ENCODE assay signal across 1 cellular context in genomic region chr4:74097631-74098550, GRCh38.
TF ChIP-seq lines count a peak whose summit lies in the region.

No MANE protein-coding gene starts in this region.

TF ChIP-seq in K562, 482 proteins besides CTCF, POLR2A, EP300 and RAD21 (continues in another document):
- no peak for TF ChIP-seq FOS (IDR thresholded peaks at IDR 0.05; ENCODE audit: extremely low read depth, insufficient read length)
- peak; percentile 10 for TF ChIP-seq SMAD1 (IDR thresholded peaks at IDR 0.05; ENCODE audit: low read depth, low read length, partially characterized antibody)
- TF ChIP-seq ZBTB2 (IDR thresholded peaks at IDR 0.05), result no peak
- no peak for TF ChIP-seq CBFA2T2 (conservative IDR thresholded peaks at IDR 0.05)
- no peak for TF ChIP-seq SMARCB1 (IDR thresholded peaks at IDR 0.05; ENCODE audit: insufficient read length, low read depth)
- TF ChIP-seq NFE2L1 (tag; IDR thresholded peaks at IDR 0.05; ENCODE audit: borderline replicate concordance, low read depth), result no peak
- TF ChIP-seq ATF6 (CRISPR knock-in tag; IDR thresholded peaks at IDR 0.05), result no peak
- TF ChIP-seq TRIM25 (IDR thresholded peaks at IDR 0.05; ENCODE audit: borderline replicate concordance), result no peak
- TF ChIP-seq, protein P1, sequence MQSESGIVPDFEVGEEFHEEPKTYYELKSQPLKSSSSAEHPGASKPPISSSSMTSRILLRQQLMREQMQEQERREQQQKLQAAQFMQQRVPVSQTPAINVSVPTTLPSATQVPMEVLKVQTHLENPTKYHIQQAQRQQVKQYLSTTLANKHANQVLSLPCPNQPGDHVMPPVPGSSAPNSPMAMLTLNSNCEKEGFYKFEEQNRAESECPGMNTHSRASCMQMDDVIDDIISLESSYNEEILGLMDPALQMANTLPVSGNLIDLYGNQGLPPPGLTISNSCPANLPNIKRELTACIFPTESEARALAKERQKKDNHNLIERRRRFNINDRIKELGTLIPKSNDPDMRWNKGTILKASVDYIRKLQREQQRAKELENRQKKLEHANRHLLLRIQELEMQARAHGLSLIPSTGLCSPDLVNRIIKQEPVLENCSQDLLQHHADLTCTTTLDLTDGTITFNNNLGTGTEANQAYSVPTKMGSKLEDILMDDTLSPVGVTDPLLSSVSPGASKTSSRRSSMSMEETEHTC (IDR thresholded peaks at IDR 0.05), result no peak
- no peak for TF ChIP-seq ASH1L (IDR thresholded peaks at IDR 0.05; ENCODE audit: borderline replicate concordance, low read depth, partially characterized antibody)
- no peak for TF ChIP-seq KHSRP (IDR thresholded peaks at IDR 0.05)
- TF ChIP-seq EHMT2 (IDR thresholded peaks at IDR 0.05), result no peak
- TF ChIP-seq ZNF124 (CRISPR knock-in tag; IDR thresholded peaks at IDR 0.05), result no peak
- TF ChIP-seq PHF21A (IDR thresholded peaks at IDR 0.05; ENCODE audit: borderline replicate concordance, low read depth), result no peak
- no peak for TF ChIP-seq ETS2 (tag; IDR thresholded peaks at IDR 0.05; ENCODE audit: borderline replicate concordance, poor library complexity, severe bottlenecking)
- 0 out of 2 replicates have a peak, but pooled peaks have one; percentile 54 for TF ChIP-seq HBP1 (CRISPR knock-in tag; IDR thresholded peaks at IDR 0.05)
- TF ChIP-seq RAD51 (IDR thresholded peaks at IDR 0.05; ENCODE audit: borderline replicate concordance, low read depth), result no peak
- TF ChIP-seq, protein P2, sequence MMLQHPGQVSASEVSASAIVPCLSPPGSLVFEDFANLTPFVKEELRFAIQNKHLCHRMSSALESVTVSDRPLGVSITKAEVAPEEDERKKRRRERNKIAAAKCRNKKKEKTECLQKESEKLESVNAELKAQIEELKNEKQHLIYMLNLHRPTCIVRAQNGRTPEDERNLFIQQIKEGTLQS (IDR thresholded peaks at IDR 0.05), result no peak
- TF ChIP-seq, protein P2 (CRISPR knock-in tag; conservative IDR thresholded peaks at IDR 0.05), result no peak
- no peak for TF ChIP-seq ESRRB (CRISPR knock-in tag; IDR thresholded peaks at IDR 0.05; ENCODE audit: borderline replicate concordance)
- no peak for TF ChIP-seq NR2C1 (IDR thresholded peaks at IDR 0.05)
- TF ChIP-seq NR2C1 (tag; IDR thresholded peaks at IDR 0.05), result no peak
- no peak for TF ChIP-seq ZNF561 (CRISPR knock-in tag; conservative IDR thresholded peaks at IDR 0.05)
- TF ChIP-seq ZNF717 (CRISPR knock-in tag; IDR thresholded peaks at IDR 0.05), result 0 out of 2 replicates have a peak, but pooled peaks have one; percentile 10
- no peak for TF ChIP-seq NR3C1 (CRISPR knock-in tag; IDR thresholded peaks at IDR 0.05)
- TF ChIP-seq ZNF444 (CRISPR knock-in tag; IDR thresholded peaks at IDR 0.05), result no peak
- no peak for TF ChIP-seq CCNT2 (IDR thresholded peaks at IDR 0.05; ENCODE audit: borderline replicate concordance, extremely low read depth, insufficient read length, low read depth, low read length)
- TF ChIP-seq, protein P3, sequence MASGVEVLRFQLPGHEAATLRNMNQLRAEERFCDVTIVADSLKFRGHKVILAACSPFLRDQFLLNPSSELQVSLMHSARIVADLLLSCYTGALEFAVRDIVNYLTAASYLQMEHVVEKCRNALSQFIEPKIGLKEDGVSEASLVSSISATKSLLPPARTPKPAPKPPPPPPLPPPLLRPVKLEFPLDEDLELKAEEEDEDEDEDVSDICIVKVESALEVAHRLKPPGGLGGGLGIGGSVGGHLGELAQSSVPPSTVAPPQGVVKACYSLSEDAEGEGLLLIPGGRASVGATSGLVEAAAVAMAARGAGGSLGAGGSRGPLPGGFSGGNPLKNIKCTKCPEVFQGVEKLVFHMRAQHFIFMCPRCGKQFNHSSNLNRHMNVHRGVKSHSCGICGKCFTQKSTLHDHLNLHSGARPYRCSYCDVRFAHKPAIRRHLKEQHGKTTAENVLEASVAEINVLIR (CRISPR knock-in tag; IDR thresholded peaks at IDR 0.05), result 0 out of 2 replicates have a peak, but pooled peaks have one; percentile 17
- TF ChIP-seq ZNF175 (CRISPR knock-in tag; IDR thresholded peaks at IDR 0.05; ENCODE audit: low read depth), result peak; percentile 41; the same call in 1 of the 2 replicates
- TF ChIP-seq TBL1XR1 (IDR thresholded peaks at IDR 0.05; ENCODE audit: low read length in 2 of 2), result no peak
- TF ChIP-seq ZBED1 (IDR thresholded peaks at IDR 0.05), result no peak
- TF ChIP-seq SMAD4 (CRISPR knock-in tag; conservative IDR thresholded peaks at IDR 0.05), result peak; percentile 57; the same call in 1 of the 2 replicates
- no peak for TF ChIP-seq MEIS2 (IDR thresholded peaks at IDR 0.05; ENCODE audit: partially characterized antibody)
- TF ChIP-seq FOXA1 (IDR thresholded peaks at IDR 0.05; ENCODE audit: borderline replicate concordance), result no peak
- TF ChIP-seq SIN3A (IDR thresholded peaks at IDR 0.05; ENCODE audit: borderline replicate concordance in 2 of 2, control insufficient read depth in 1 of 2, low read depth in 2 of 2, low read length in 2 of 2), result no peak
- TF ChIP-seq TFAP4 (CRISPR knock-in tag; IDR thresholded peaks at IDR 0.05; ENCODE audit: borderline replicate concordance), result no peak
- TF ChIP-seq CEBPG (CRISPR knock-in tag; IDR thresholded peaks at IDR 0.05), result no peak
- TF ChIP-seq CEBPG (tag; conservative IDR thresholded peaks at IDR 0.05 in 1 of 2, IDR thresholded peaks at IDR 0.05 in 1 of 2), result peak; percentile 52 to 64; a peak in 3 of 4 replicates
- TF ChIP-seq POLR2AphosphoS5 (IDR thresholded peaks at IDR 0.05; ENCODE audit: control insufficient read depth, insufficient read depth, low read depth, low read length), result peak; percentile 41; the same call in 1 of the 2 replicates
- 0 out of 2 replicates have a peak, but pooled peaks have one; percentile 59 for TF ChIP-seq ZKSCAN1 (IDR thresholded peaks at IDR 0.05; ENCODE audit: low read depth, low read length)
- TF ChIP-seq, protein P4, sequence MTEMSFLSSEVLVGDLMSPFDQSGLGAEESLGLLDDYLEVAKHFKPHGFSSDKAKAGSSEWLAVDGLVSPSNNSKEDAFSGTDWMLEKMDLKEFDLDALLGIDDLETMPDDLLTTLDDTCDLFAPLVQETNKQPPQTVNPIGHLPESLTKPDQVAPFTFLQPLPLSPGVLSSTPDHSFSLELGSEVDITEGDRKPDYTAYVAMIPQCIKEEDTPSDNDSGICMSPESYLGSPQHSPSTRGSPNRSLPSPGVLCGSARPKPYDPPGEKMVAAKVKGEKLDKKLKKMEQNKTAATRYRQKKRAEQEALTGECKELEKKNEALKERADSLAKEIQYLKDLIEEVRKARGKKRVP (CRISPR knock-in tag; IDR thresholded peaks at IDR 0.05), result 0 out of 2 replicates have a peak, but pooled peaks have one; percentile 4
- no peak for TF ChIP-seq HOMEZ (CRISPR knock-in tag; IDR thresholded peaks at IDR 0.05)
- no peak for TF ChIP-seq DDX20 (tag; IDR thresholded peaks at IDR 0.05; ENCODE audit: low read depth)
- TF ChIP-seq NFXL1 (CRISPR knock-in tag; IDR thresholded peaks at IDR 0.05), result 0 out of 2 replicates have a peak, but pooled peaks have one; percentile 8
- TF ChIP-seq, protein P5, sequence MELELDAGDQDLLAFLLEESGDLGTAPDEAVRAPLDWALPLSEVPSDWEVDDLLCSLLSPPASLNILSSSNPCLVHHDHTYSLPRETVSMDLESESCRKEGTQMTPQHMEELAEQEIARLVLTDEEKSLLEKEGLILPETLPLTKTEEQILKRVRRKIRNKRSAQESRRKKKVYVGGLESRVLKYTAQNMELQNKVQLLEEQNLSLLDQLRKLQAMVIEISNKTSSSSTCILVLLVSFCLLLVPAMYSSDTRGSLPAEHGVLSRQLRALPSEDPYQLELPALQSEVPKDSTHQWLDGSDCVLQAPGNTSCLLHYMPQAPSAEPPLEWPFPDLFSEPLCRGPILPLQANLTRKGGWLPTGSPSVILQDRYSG (tag; conservative IDR thresholded peaks at IDR 0.05; ENCODE audit: low read depth), result 0 out of 2 replicates have a peak, but pooled peaks have one; percentile 54
- no peak for TF ChIP-seq NFYB (IDR thresholded peaks at IDR 0.05; ENCODE audit: extremely low read depth, insufficient read length)
- no peak for TF ChIP-seq ZNF232 (CRISPR knock-in tag; IDR thresholded peaks at IDR 0.05)
- no peak for TF ChIP-seq BRCA1 (IDR thresholded peaks at IDR 0.05)
- TF ChIP-seq BRCA1 (CRISPR knock-in tag; IDR thresholded peaks at IDR 0.05), result no peak
- TF ChIP-seq ZBTB17 (CRISPR knock-in tag; IDR thresholded peaks at IDR 0.05), result peak; percentile 33; the same call in 1 of the 2 replicates
- no peak for TF ChIP-seq RBM22 (IDR thresholded peaks at IDR 0.05; ENCODE audit: low read depth, low read length, poor library complexity, severe bottlenecking)
- no peak for TF ChIP-seq ZNF778 (CRISPR knock-in tag; IDR thresholded peaks at IDR 0.05)
- TF ChIP-seq CTBP1 (IDR thresholded peaks at IDR 0.05; ENCODE audit: borderline replicate concordance), result peak; percentile 42; the same call in 1 of the 2 replicates
- TF ChIP-seq HCFC1 (IDR thresholded peaks at IDR 0.05; ENCODE audit: low read depth, low read length), result no peak
- TF ChIP-seq HMGN3 (IDR thresholded peaks at IDR 0.05; ENCODE audit: borderline replicate concordance, extremely low read depth, insufficient read length, low read depth, low read length), result no peak
- TF ChIP-seq CBX3 (IDR thresholded peaks at IDR 0.05; ENCODE audit: borderline replicate concordance in 1 of 2, low read length in 2 of 2), result 0 out of 3 replicates have a peak, but pooled peaks of 1 of the 2 experiments have one; percentile 35
